In genomic region chr6:41191569-41191968, GRCh38 we compare ENCODE assay signal across 10 cellular contexts. TPM values are rescaled to one million over a fixed set of nuclear protein-coding genes. Genes with fewer than 3 reads are reported as not detected.
A peak's percentile ranks its signal among the peaks of the same experiment; 100 is the strongest.
DNase-seq lines count a peak whose midpoint lies in the region; ATAC-seq, FAIRE-seq and TF ChIP-seq lines count a peak whose summit lies in the region.
"Had no signal": no experiment of that assay in that cellular context is flagged by ENCODE, and none has a peak within 500 bp of the region (broad histone marks: within the 10 kb centered on the region; RNA-seq: fewer than 3 reads in every experiment).

No MANE protein-coding gene starts in this region.

- TF ChIP-seq CTCF in BJ (IDR thresholded peaks at IDR 0.05; ENCODE audit: insufficient read depth, low read depth, low read length) (peak; percentile 56), LNCAP (IDR thresholded peaks at IDR 0.05) (peak; percentile 56), adrenal gland (IDR thresholded peaks at IDR 0.05) (peak in 4 of 6 experiments; percentile 9 to 42 (median 18)), HepG2 (CRISPR knock-in tag; IDR thresholded peaks at IDR 0.05) (peak; percentile 60), lower leg skin (IDR thresholded peaks at IDR 0.05) (no peak)

- intact Hi-C loops in adrenal gland (cut with DNase I) (no loop called here), HepG2 (cut with micrococcal nuclease; ENCODE audit: unreplicated experiment) (no loop called here), lower leg skin (cut with DNase I; ENCODE audit: low total_unique reads) (no loop called here)

- no peak for FAIRE-seq in HepG2 (lab: Jason Lieb, UNC)

- 26 to 35% (median 26%) methylated on average over 5 to 6 of the region's 6 CpGs for WGBS in adrenal gland, 4 donors
- WGBS in HepG2 (ENCODE audit: low lambda C conversion rate), result 11% methylated on average over 5 of the region's 6 CpGs
- WGBS in lower leg skin, 2 donors, result 21 to 25% methylated on average over 6 of the region's 6 CpGs

- H3K4me3 ChIP-seq in BJ (ENCODE audit: low read depth, low read length) (no peak overlapping the region), adrenal gland (no peak overlapping the region), HepG2 (replicated peaks in 1 of 3; ENCODE audit: insufficient read depth in 1 of 3, low read depth in 2 of 3, low read length in 3 of 3) (no peak overlapping the region), lower leg skin (ENCODE audit: low read depth, poor library complexity, severe bottlenecking) (no peak overlapping the region)
- H3K4me3 ChIP-seq: body of pancreas, HAP-1 had no signal

- TF ChIP-seq POLR2A in adrenal gland (IDR thresholded peaks at IDR 0.05), result no peak
- no peak for TF ChIP-seq POLR2A in HepG2 (IDR thresholded peaks at IDR 0.05; ENCODE audit: insufficient read depth in 1 of 2, low read depth in 2 of 2, low read length in 2 of 2)
- TF ChIP-seq POLR2A in lower leg skin (IDR thresholded peaks at IDR 0.05), result no peak

- H3K4me1 ChIP-seq in adrenal gland (replicated peaks in 1 of 2) (no peaks in the 10 kb centered on the region), HepG2 (ENCODE audit: insufficient read depth, low read length) (no peaks in the 10 kb centered on the region)
- H3K4me1 ChIP-seq: body of pancreas, HAP-1 had no signal

- no TSS peak for BruUV-seq in HepG2 (replicated peaks; lab: Mats Ljungman, UMichigan)

- POLR2A ChIA-PET in BJ (lab: Charles Lee), result no interaction called here
- POLR2A ChIA-PET in HepG2 (lab: Yijun Ruan, JAX), result no interaction called here

- no peak for TF ChIP-seq EP300 in HepG2 (IDR thresholded peaks at IDR 0.05; ENCODE audit: low read depth in 2 of 2, low read length in 2 of 2)
- TF ChIP-seq EP300 in HepG2 (CRISPR knock-in tag; IDR thresholded peaks at IDR 0.05; ENCODE audit: borderline replicate concordance), result no peak

- DNase-seq in BJ (ENCODE audit: low read depth) (no peak), adrenal gland (peak in 2 of 7 donors; percentile 21 to 35), HepG2 (ENCODE audit: low spot score) (no peak), lower leg skin (ENCODE audit: low spot score in 2 of 2) (no peak), NCI-H2171 treated with DMSO at 0.1 percent for 48 hours (lab: John Stamatoyannopoulos, UW) (no peak)

- H3K4me2 ChIP-seq in HepG2 (ENCODE audit: low read depth, low read length), result no peak overlapping the region

- H3K9me3 ChIP-seq in adrenal gland (replicated peaks in 1 of 3) (no peaks in the 10 kb centered on the region), HepG2 (ENCODE audit: low read length) (peaks cover 17% of the 10 kb centered on the region)
- H3K9me3 ChIP-seq: body of pancreas had no signal

- H3K79me2 ChIP-seq in HepG2 (ENCODE audit: insufficient read depth, low read length), result no peaks in the 10 kb centered on the region

- in situ Hi-C loops in HepG2 (cut with HindIII; ENCODE audit: extremely low pct_ligation_motif_present, low pct_unique_long_range_greater_than_20kb), result no loop called here

- CTCF ChIA-PET in BJ (lab: Yijun Ruan, JAX), result interaction anchor here (0.6 to 2.0 kb wide), 13 partner anchors 10 to 131 kb away, joined by 3 to 15 read pairs (median 4); no protein-coding TSS in a partner anchor
- CTCF ChIA-PET in HepG2 (lab: Yijun Ruan, JAX; ENCODE audit: low intra/inter-chr PET ratio, low total read pairs), result no interaction called here

- no peaks in the 10 kb centered on the region for H4K20me1 ChIP-seq in HepG2 (ENCODE audit: insufficient read depth, low read length)

- H3K36me3 ChIP-seq in BJ (ENCODE audit: control insufficient read depth, insufficient read depth, low read length) (no peaks in the 10 kb centered on the region), adrenal gland (replicated peaks in 1 of 2) (no peaks in the 10 kb centered on the region), HepG2 (replicated peaks in 1 of 2; ENCODE audit: control insufficient read depth in 1 of 2, insufficient read depth in 2 of 2, low read length in 2 of 2) (no peaks in the 10 kb centered on the region)
- H3K36me3 ChIP-seq: HAP-1 had no signal

- peak; percentile 78 for ATAC-seq in HepG2
- ATAC-seq in GM21717 (IDR thresholded peaks at IDR 0.05; ENCODE audit: unreplicated experiment), result no peak
- no peak for ATAC-seq in GM19035 (IDR thresholded peaks at IDR 0.05; ENCODE audit: unreplicated experiment)
- ATAC-seq: body of pancreas had no signal

- no peaks in the 10 kb centered on the region; the same call in 1 of the 2 replicates for H3K27me3 ChIP-seq in BJ (ENCODE audit: control insufficient read depth, insufficient read depth, low read length)
- no peaks in the 10 kb centered on the region for H3K27me3 ChIP-seq in adrenal gland
- peaks cover 3 to 17% of the 10 kb centered on the region in 2 experiments; a peak in 4 of 5 replicates for H3K27me3 ChIP-seq in HepG2 (ENCODE audit: control insufficient read depth in 1 of 2, insufficient read depth in 2 of 2, low read length in 2 of 2)
- H3K27me3 ChIP-seq: body of pancreas had no signal

- H2AFZ ChIP-seq in HepG2 (ENCODE audit: low read length), result no peak overlapping the region

- no peak overlapping the region for H3K27ac ChIP-seq in adrenal gland
- no peak overlapping the region for H3K27ac ChIP-seq in HepG2 (ENCODE audit: extremely low read length, insufficient read depth, low read length)
- H3K27ac ChIP-seq: body of pancreas had no signal

- 0 out of 2 replicates have a peak, but pooled peaks have one; percentile 16 for TF ChIP-seq RAD21 in HepG2 (CRISPR knock-in tag; IDR thresholded peaks at IDR 0.05)

- H3K9ac ChIP-seq in HepG2 (ENCODE audit: insufficient read depth, low read depth, low read length), result no peak overlapping the region

RNA-seq across cellular contexts. Expression of gene TREML2, which starts 9.4 kb away (rescaled TPM):
- polyA plus RNA-seq in BJ (2011; rRNA removed) (not detected in 2 replicates), adrenal gland (not detected), HepG2 (2011; rRNA removed) (not detected in 2 replicates)
- polyA minus RNA-seq in BJ (2011; rRNA and poly(A)+ RNA removed), result not detected in 2 replicates
- total RNA-seq in adrenal gland (under 1 TPM in 2 of 8 donors, not detected in 6; 0.18 to 0.19 TPM), HepG2 (2016; rRNA removed; fragmentation: Illumina TruSeq; extraction: Trizol) (not detected in 2 replicates), lower leg skin (under 1 TPM in 1 of 4 donors, not detected in 3; 0.06 TPM)
- not detected in 2 replicates for total RNA-seq in HepG2 (2016; cell fraction: cytosol; rRNA removed; fragmentation: Illumina TruSeq; extraction: Trizol; ENCODE audit: low read depth)
- not detected in 2 replicates for total RNA-seq in HepG2 (2016; cell fraction: insoluble cytoplasmic fraction; rRNA removed; fragmentation: Illumina TruSeq; extraction: Trizol)
- total RNA-seq in HepG2 (2016; cell fraction: membrane; rRNA removed; fragmentation: Illumina TruSeq; extraction: Trizol), result not detected in 2 replicates
- total RNA-seq in HepG2 (2016; cell fraction: nucleus; rRNA removed; fragmentation: Illumina TruSeq; extraction: Trizol), result not detected in 2 replicates
- polyA plus RNA-seq in HepG2 (2011; cell fraction: cytosol; rRNA removed), result not detected in 2 replicates
- not detected in 2 replicates for polyA plus RNA-seq in HepG2 (2011; cell fraction: nucleus; rRNA removed)
- polyA plus RNA-seq in HepG2 (2012), result not detected in 2 replicates
- not detected in 2 replicates for polyA plus RNA-seq in HepG2 (2016; cell fraction: cytosol; fragmentation: Illumina TruSeq; extraction: Trizol; ENCODE audit: low read depth)
- polyA plus RNA-seq in HepG2 (2016; cell fraction: insoluble cytoplasmic fraction; fragmentation: Illumina TruSeq; extraction: Trizol; ENCODE audit: low read depth), result not detected in 2 replicates
- polyA plus RNA-seq in HepG2 (2016; cell fraction: membrane; fragmentation: Illumina TruSeq; extraction: Trizol; ENCODE audit: low read depth), result not detected in 2 replicates
- not detected in 2 replicates for polyA plus RNA-seq in HepG2 (2016; cell fraction: nucleus; fragmentation: Illumina TruSeq; extraction: Trizol; ENCODE audit: insufficient read depth, low read depth)
- not detected in 2 replicates for polyA minus RNA-seq in HepG2 (2011; rRNA and poly(A)+ RNA removed; ENCODE audit: low replicate concordance)
- not detected in 2 replicates for polyA minus RNA-seq in HepG2 (2011; cell fraction: cytosol; rRNA and poly(A)+ RNA removed)
- not detected in 2 replicates for polyA minus RNA-seq in HepG2 (2011; cell fraction: nucleus; rRNA and poly(A)+ RNA removed)
- total RNA-seq: body of pancreas had no signal

RNA-seq across cellular contexts. Expression of gene TREM2, which starts 28.7 kb away (rescaled TPM):
- polyA plus RNA-seq in BJ (2011; rRNA removed) (not detected in 2 replicates), adrenal gland (10 to 100 TPM; 11.7 to 39.1 (median 23.4) TPM), HepG2 (2011; rRNA removed) (not detected in 2 replicates)
- not detected in 2 replicates for polyA minus RNA-seq in BJ (2011; rRNA and poly(A)+ RNA removed)
- total RNA-seq in adrenal gland (10 to 100 TPM in 6 of 8 donors, 1 to 10 TPM in 2; 7.2 to 42.5 (median 19.1) TPM), HepG2 (2016; rRNA removed; fragmentation: Illumina TruSeq; extraction: Trizol) (0.11 TPM in 1 of 2 replicates, not detected in the other), lower leg skin (1 to 10 TPM in 1 of 4 donors, under 1 TPM in 1, not detected in 2; 0.46 to 3.5 TPM)
- total RNA-seq in HepG2 (2016; cell fraction: cytosol; rRNA removed; fragmentation: Illumina TruSeq; extraction: Trizol; ENCODE audit: low read depth), result not detected in 2 replicates
- total RNA-seq in HepG2 (2016; cell fraction: insoluble cytoplasmic fraction; rRNA removed; fragmentation: Illumina TruSeq; extraction: Trizol), result not detected in 2 replicates
- not detected in 2 replicates for total RNA-seq in HepG2 (2016; cell fraction: membrane; rRNA removed; fragmentation: Illumina TruSeq; extraction: Trizol)
- not detected in 2 replicates for total RNA-seq in HepG2 (2016; cell fraction: nucleus; rRNA removed; fragmentation: Illumina TruSeq; extraction: Trizol)
- 0.05 TPM in 1 of 2 replicates, not detected in the other for polyA plus RNA-seq in HepG2 (2011; cell fraction: cytosol; rRNA removed)
- polyA plus RNA-seq in HepG2 (2011; cell fraction: nucleus; rRNA removed), result not detected in 2 replicates
- polyA plus RNA-seq in HepG2 (2012), result not detected in 2 replicates
- polyA plus RNA-seq in HepG2 (2016; cell fraction: cytosol; fragmentation: Illumina TruSeq; extraction: Trizol; ENCODE audit: low read depth), result not detected in 2 replicates
- not detected in 2 replicates for polyA plus RNA-seq in HepG2 (2016; cell fraction: insoluble cytoplasmic fraction; fragmentation: Illumina TruSeq; extraction: Trizol; ENCODE audit: low read depth)
- not detected in 2 replicates for polyA plus RNA-seq in HepG2 (2016; cell fraction: membrane; fragmentation: Illumina TruSeq; extraction: Trizol; ENCODE audit: low read depth)
- polyA plus RNA-seq in HepG2 (2016; cell fraction: nucleus; fragmentation: Illumina TruSeq; extraction: Trizol; ENCODE audit: insufficient read depth, low read depth), result not detected in 2 replicates
- not detected in 2 replicates for polyA minus RNA-seq in HepG2 (2011; rRNA and poly(A)+ RNA removed; ENCODE audit: low replicate concordance)
- not detected in 2 replicates for polyA minus RNA-seq in HepG2 (2011; cell fraction: cytosol; rRNA and poly(A)+ RNA removed)
- polyA minus RNA-seq in HepG2 (2011; cell fraction: nucleus; rRNA and poly(A)+ RNA removed), result not detected in 2 replicates

RNA-seq across cellular contexts. Expression of gene TREML4, which starts 36.6 kb away (rescaled TPM):
- polyA plus RNA-seq in BJ (2011; rRNA removed) (not detected in 2 replicates), adrenal gland (not detected), HepG2 (2011; rRNA removed) (not detected in 2 replicates)
- not detected in 2 replicates for polyA minus RNA-seq in BJ (2011; rRNA and poly(A)+ RNA removed)
- total RNA-seq in adrenal gland (not detected), HepG2 (2016; rRNA removed; fragmentation: Illumina TruSeq; extraction: Trizol) (not detected in 2 replicates), lower leg skin (not detected)
- total RNA-seq in HepG2 (2016; cell fraction: cytosol; rRNA removed; fragmentation: Illumina TruSeq; extraction: Trizol; ENCODE audit: low read depth), result not detected in 2 replicates
- not detected in 2 replicates for total RNA-seq in HepG2 (2016; cell fraction: insoluble cytoplasmic fraction; rRNA removed; fragmentation: Illumina TruSeq; extraction: Trizol)
- not detected in 2 replicates for total RNA-seq in HepG2 (2016; cell fraction: membrane; rRNA removed; fragmentation: Illumina TruSeq; extraction: Trizol)
- total RNA-seq in HepG2 (2016; cell fraction: nucleus; rRNA removed; fragmentation: Illumina TruSeq; extraction: Trizol), result not detected in 2 replicates
- polyA plus RNA-seq in HepG2 (2011; cell fraction: cytosol; rRNA removed), result not detected in 2 replicates
- not detected in 2 replicates for polyA plus RNA-seq in HepG2 (2011; cell fraction: nucleus; rRNA removed)
- not detected in 2 replicates for polyA plus RNA-seq in HepG2 (2012)
- not detected in 2 replicates for polyA plus RNA-seq in HepG2 (2016; cell fraction: cytosol; fragmentation: Illumina TruSeq; extraction: Trizol; ENCODE audit: low read depth)
- not detected in 2 replicates for polyA plus RNA-seq in HepG2 (2016; cell fraction: insoluble cytoplasmic fraction; fragmentation: Illumina TruSeq; extraction: Trizol; ENCODE audit: low read depth)
- polyA plus RNA-seq in HepG2 (2016; cell fraction: membrane; fragmentation: Illumina TruSeq; extraction: Trizol; ENCODE audit: low read depth), result not detected in 2 replicates
- polyA plus RNA-seq in HepG2 (2016; cell fraction: nucleus; fragmentation: Illumina TruSeq; extraction: Trizol; ENCODE audit: insufficient read depth, low read depth), result not detected in 2 replicates
- polyA minus RNA-seq in HepG2 (2011; rRNA and poly(A)+ RNA removed; ENCODE audit: low replicate concordance), result not detected in 2 replicates
- not detected in 2 replicates for polyA minus RNA-seq in HepG2 (2011; cell fraction: cytosol; rRNA and poly(A)+ RNA removed)
- polyA minus RNA-seq in HepG2 (2011; cell fraction: nucleus; rRNA and poly(A)+ RNA removed), result not detected in 2 replicates
- total RNA-seq: body of pancreas had no signal

RNA-seq across cellular contexts. Expression of gene TREML1, which starts 37.4 kb away (rescaled TPM):
- polyA plus RNA-seq in BJ (2011; rRNA removed), result not detected in 2 replicates
- polyA minus RNA-seq in BJ (2011; rRNA and poly(A)+ RNA removed), result not detected in 2 replicates
- 1 to 10 TPM in 3 of 8 donors, under 1 TPM in 3, not detected in 2; 0.28 to 2.5 (median 0.88) TPM for total RNA-seq in adrenal gland
- polyA plus RNA-seq in adrenal gland, result 1 to 10 TPM in 2 of 3 donors, under 1 TPM in 1; 0.42 to 4.7 (median 3.2) TPM
- total RNA-seq in HepG2 (2016; rRNA removed; fragmentation: Illumina TruSeq; extraction: Trizol), result not detected in 2 replicates
- total RNA-seq in HepG2 (2016; cell fraction: cytosol; rRNA removed; fragmentation: Illumina TruSeq; extraction: Trizol; ENCODE audit: low read depth), result not detected in 2 replicates
- total RNA-seq in HepG2 (2016; cell fraction: insoluble cytoplasmic fraction; rRNA removed; fragmentation: Illumina TruSeq; extraction: Trizol), result not detected in 2 replicates
- total RNA-seq in HepG2 (2016; cell fraction: membrane; rRNA removed; fragmentation: Illumina TruSeq; extraction: Trizol), result not detected in 2 replicates
- not detected in 2 replicates for total RNA-seq in HepG2 (2016; cell fraction: nucleus; rRNA removed; fragmentation: Illumina TruSeq; extraction: Trizol)
- not detected in 2 replicates for polyA plus RNA-seq in HepG2 (2011; rRNA removed)
- polyA plus RNA-seq in HepG2 (2011; cell fraction: cytosol; rRNA removed), result not detected in 2 replicates
- polyA plus RNA-seq in HepG2 (2011; cell fraction: nucleus; rRNA removed), result not detected in 2 replicates
- polyA plus RNA-seq in HepG2 (2012), result not detected in 2 replicates
- polyA plus RNA-seq in HepG2 (2016; cell fraction: cytosol; fragmentation: Illumina TruSeq; extraction: Trizol; ENCODE audit: low read depth), result not detected in 2 replicates
- not detected in 2 replicates for polyA plus RNA-seq in HepG2 (2016; cell fraction: insoluble cytoplasmic fraction; fragmentation: Illumina TruSeq; extraction: Trizol; ENCODE audit: low read depth)
- polyA plus RNA-seq in HepG2 (2016; cell fraction: membrane; fragmentation: Illumina TruSeq; extraction: Trizol; ENCODE audit: low read depth), result not detected in 2 replicates
- polyA plus RNA-seq in HepG2 (2016; cell fraction: nucleus; fragmentation: Illumina TruSeq; extraction: Trizol; ENCODE audit: insufficient read depth, low read depth), result not detected in 2 replicates
- polyA minus RNA-seq in HepG2 (2011; rRNA and poly(A)+ RNA removed; ENCODE audit: low replicate concordance), result not detected in 2 replicates
- not detected in 2 replicates for polyA minus RNA-seq in HepG2 (2011; cell fraction: cytosol; rRNA and poly(A)+ RNA removed)
- polyA minus RNA-seq in HepG2 (2011; cell fraction: nucleus; rRNA and poly(A)+ RNA removed), result not detected in 2 replicates
- total RNA-seq in lower leg skin, result not detected
- total RNA-seq: body of pancreas had no signal

Comparison
In these comparisons a context has a peak if more than half of its experiments do, and no peak if none do; other contexts are left out.
1. CTCF ChIP-seq: peak in BJ (single experiment), LNCAP (single experiment), adrenal gland (4 of 6) and HepG2 (single experiment); none in lower leg skin (0 of 3).